ENCODE assay signal across 21 cellular contexts in the genomic region with DNA sequence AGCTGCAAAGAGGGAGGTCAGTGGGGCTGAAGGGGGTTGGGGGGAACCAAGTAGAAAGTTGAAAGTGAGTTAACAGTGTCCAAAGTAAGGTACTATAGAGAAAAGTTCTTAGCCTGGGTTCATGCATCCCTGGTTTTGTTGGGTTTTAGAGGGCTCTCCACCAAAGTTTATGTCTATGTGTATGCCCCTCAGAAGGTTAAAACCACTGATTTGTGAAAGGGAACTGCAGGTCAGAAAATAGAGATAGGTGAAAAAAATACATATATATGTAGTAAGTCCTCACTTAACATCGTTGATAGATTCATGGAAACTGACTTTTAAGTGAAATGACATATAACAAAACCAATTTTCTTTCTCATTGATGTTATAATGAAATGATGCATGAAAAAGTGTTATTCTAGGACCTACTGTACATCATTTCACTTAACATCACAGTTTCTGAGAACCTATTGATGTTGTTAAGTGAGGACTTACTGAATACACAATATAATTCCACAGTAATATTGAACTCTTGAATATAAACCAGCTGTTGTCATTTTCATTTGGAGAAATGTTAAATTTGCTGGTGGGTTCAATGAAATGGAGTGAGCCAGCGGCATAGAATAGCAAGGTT. TPM values are rescaled to one million over a fixed set of nuclear protein-coding genes. Genes with fewer than 3 reads are reported as not detected.
DNase-seq lines count a peak whose midpoint lies in the region; ATAC-seq, FAIRE-seq and TF ChIP-seq lines count a peak whose summit lies in the region.
"Had no signal": no experiment of that assay in that cellular context is flagged by ENCODE, and none has a peak within 500 bp of the region (broad histone marks: within the 10 kb centered on the region; RNA-seq: fewer than 3 reads in every experiment).

No MANE protein-coding gene starts in this region.

- ATAC-seq in activated CD8-positive, alpha-beta T cell treated with anti-CD3 and anti-CD28 coated beads for 36 hours: no peak
- ATAC-seq in activated CD8-positive, alpha-beta T cell treated with anti-CD3 and anti-CD28 coated beads, Interleukin-2, amount 10 ng/mL, durations not matched to agents 7 days and 5 days: no peak
- ATAC-seq in CD4-positive, CD25-positive, alpha-beta regulatory T cell (ENCODE audit: low read depth in 2 of 2): no peak
- ATAC-seq in HG02763 (IDR thresholded peaks at IDR 0.05; ENCODE audit: unreplicated experiment) (no peak), GM21529 (IDR thresholded peaks at IDR 0.05; ENCODE audit: unreplicated experiment) (no peak)
- ATAC-seq: GM23338 had no signal

- no peak for DNase-seq in activated CD8-positive, alpha-beta T cell treated with anti-CD3 and anti-CD28 coated beads for 36 hours
- DNase-seq in activated CD8-positive, alpha-beta T cell treated with anti-CD3 and anti-CD28 coated beads, Interleukin-2, amount 10 ng/mL, durations not matched to agents 7 days and 5 days: no peak
- DNase-seq in CD4-positive, CD25-positive, alpha-beta regulatory T cell: no peak
- DNase-seq in GM19239 (ENCODE audit: insufficient read length, low spot score): no peak
- DNase-seq in endodermal cell: no peak
- DNase-seq in ecto neural progenitor cell (ENCODE audit: low spot score): no peak
- DNase-seq: 8988T; CD8-positive, alpha-beta memory T cell; COR-L47; DMS 273 treated with DMSO at 0.1 percent for 48 hours; DMS53; DND-41; EL; HCEC 1CT had no signal

- TF ChIP-seq CTCF in activated CD8-positive, alpha-beta T cell treated with anti-CD3 and anti-CD28 coated beads for 36 hours (IDR thresholded peaks at IDR 0.05): no peak
- no peak for TF ChIP-seq CTCF in endodermal cell (conservative IDR thresholded peaks at IDR 0.05)

- 86 to 100% methylated on average over 1 of the region's 2 CpGs for WGBS in endodermal cell (ENCODE audit: insufficient coverage in 1 of 2, insufficient read length in 1 of 2), 2 experiments

- H3K27ac Mint-ChIP-seq in activated CD8-positive, alpha-beta T cell treated with anti-CD3 and anti-CD28 coated beads for 36 hours: peak overlapping the region; percentile 55
- no peak overlapping the region for H3K27ac Mint-ChIP-seq in activated CD8-positive, alpha-beta T cell treated with anti-CD3 and anti-CD28 coated beads, Interleukin-2, amount 10 ng/mL, durations not matched to agents 7 days and 5 days
- H3K27ac Mint-ChIP-seq in CD4-positive, CD25-positive, alpha-beta regulatory T cell: peak overlapping the region; percentile 5 to 89 (median 79)
- H3K27ac Mint-ChIP-seq in endodermal cell: no peak overlapping the region
- H3K27ac Mint-ChIP-seq: GM23338 had no signal

- no peak overlapping the region for H3K4me3 ChIP-seq in CD4-positive, CD25-positive, alpha-beta regulatory T cell (ENCODE audit: low read depth, low read length)
- peak overlapping the region; percentile 5 for H3K4me3 ChIP-seq in endodermal cell (ENCODE audit: low read length)
- H3K4me3 ChIP-seq: BLaER1, GM23338 had no signal

- H3K4me1 Mint-ChIP-seq in activated CD8-positive, alpha-beta T cell treated with anti-CD3 and anti-CD28 coated beads for 36 hours (ENCODE audit: low read depth): peaks cover 32% of the 10 kb centered on the region
- peaks cover 14% of the 10 kb centered on the region for H3K4me1 Mint-ChIP-seq in activated CD8-positive, alpha-beta T cell treated with anti-CD3 and anti-CD28 coated beads, Interleukin-2, amount 10 ng/mL, durations not matched to agents 7 days and 5 days (ENCODE audit: low read depth)
- peaks cover 23 to 51% (median 39%) of the 10 kb centered on the region in 4 donors for H3K4me1 Mint-ChIP-seq in CD4-positive, CD25-positive, alpha-beta regulatory T cell
- peaks cover 2% of the 10 kb centered on the region for H3K4me1 Mint-ChIP-seq in endodermal cell
- H3K4me1 Mint-ChIP-seq: CD14-positive monocyte had no signal

- CTCF ChIA-PET in activated CD8-positive, alpha-beta T cell treated with anti-CD3 and anti-CD28 coated beads for 36 hours (lab: Charles Lee): interaction anchor here (1.5 kb wide), 1 partner anchor 390 kb away, joined by 4 read pairs; no protein-coding TSS in a partner anchor
- CTCF ChIA-PET in activated CD8-positive, alpha-beta T cell treated with anti-CD3 and anti-CD28 coated beads, Interleukin-2, amount 10 ng/mL, durations not matched to agents 7 days and 5 days (lab: Charles Lee): interaction anchor here (1.2 kb wide), 1 partner anchor 12 kb away, joined by 5 read pairs; no protein-coding TSS in a partner anchor

- intact Hi-C loops in activated CD8-positive, alpha-beta T cell treated with anti-CD3 and anti-CD28 coated beads for 36 hours (cut with micrococcal nuclease): no loop called here

- H3K27ac ChIP-seq in CD4-positive, CD25-positive, alpha-beta regulatory T cell (ENCODE audit: insufficient read depth, low read length, poor library complexity, severe bottlenecking): no peak overlapping the region
- H3K27ac ChIP-seq in endodermal cell (ENCODE audit: low read depth, low read length): no peak overlapping the region
- H3K27ac ChIP-seq: BLaER1, HL-60 had no signal

- POLR2A ChIA-PET in activated CD8-positive, alpha-beta T cell treated with anti-CD3 and anti-CD28 coated beads for 36 hours (lab: Charles Lee): interaction anchor here (2.0 kb wide), 1 partner anchor 10 kb away, joined by 6 read pairs; a partner anchor contains a TSS
- POLR2A ChIA-PET in activated CD8-positive, alpha-beta T cell treated with anti-CD3 and anti-CD28 coated beads, Interleukin-2, amount 10 ng/mL, durations not matched to agents 7 days and 5 days (lab: Charles Lee): interaction anchor here (0.9 kb wide), 1 partner anchor 20 kb away, joined by 4 read pairs; no protein-coding TSS in a partner anchor

- peak; percentile 54 for FAIRE-seq in GM19239 (lab: Jason Lieb, UNC)
- FAIRE-seq: H54 had no signal

- H3K9ac ChIP-seq in endodermal cell (ENCODE audit: extremely low read depth, low read length, poor library complexity, severe bottlenecking): no peak overlapping the region
- H3K9ac ChIP-seq: BLaER1 had no signal

- no peak overlapping the region for H3K4me3 Mint-ChIP-seq in activated CD8-positive, alpha-beta T cell treated with anti-CD3 and anti-CD28 coated beads for 36 hours
- no peak overlapping the region for H3K4me3 Mint-ChIP-seq in activated CD8-positive, alpha-beta T cell treated with anti-CD3 and anti-CD28 coated beads, Interleukin-2, amount 10 ng/mL, durations not matched to agents 7 days and 5 days
- H3K4me3 Mint-ChIP-seq in CD4-positive, CD25-positive, alpha-beta regulatory T cell: peak overlapping the region in 3 of 4 donors; percentile 7 to 67 (median 37)
- H3K4me3 Mint-ChIP-seq in endodermal cell: no peak overlapping the region
- H3K4me3 Mint-ChIP-seq: CD14-positive monocyte, GM23338 had no signal

- peaks cover under 1% of the 10 kb centered on the region for H3K36me3 ChIP-seq in CD4-positive, CD25-positive, alpha-beta regulatory T cell (ENCODE audit: control insufficient read depth, insufficient read depth, low read length)
- peaks cover 7% of the 10 kb centered on the region for H3K36me3 ChIP-seq in endodermal cell (ENCODE audit: control insufficient read depth, insufficient read depth, low read length)

- no peaks in the 10 kb centered on the region for H3K27me3 ChIP-seq in CD4-positive, CD25-positive, alpha-beta regulatory T cell (ENCODE audit: control insufficient read depth, insufficient read depth, low read length)
- no peaks in the 10 kb centered on the region for H3K27me3 ChIP-seq in endodermal cell (ENCODE audit: control insufficient read depth, insufficient read depth, low read length, poor library complexity, severe bottlenecking)
- H3K27me3 ChIP-seq: BLaER1 had no signal

- H3K9me3 Mint-ChIP-seq in activated CD8-positive, alpha-beta T cell treated with anti-CD3 and anti-CD28 coated beads for 36 hours: peaks cover 5% of the 10 kb centered on the region
- peaks cover 4% of the 10 kb centered on the region for H3K9me3 Mint-ChIP-seq in activated CD8-positive, alpha-beta T cell treated with anti-CD3 and anti-CD28 coated beads, Interleukin-2, amount 10 ng/mL, durations not matched to agents 7 days and 5 days (ENCODE audit: insufficient read depth)
- H3K9me3 Mint-ChIP-seq in CD4-positive, CD25-positive, alpha-beta regulatory T cell: peaks cover 0 to 5% (median 3%) of the 10 kb centered on the region in 7 donors
- H3K9me3 Mint-ChIP-seq in endodermal cell: peaks cover 8% of the 10 kb centered on the region
- H3K9me3 Mint-ChIP-seq: CD8-positive, alpha-beta memory T cell; GM23338 had no signal

- H3K4me1 ChIP-seq in CD4-positive, CD25-positive, alpha-beta regulatory T cell (ENCODE audit: control insufficient read depth, insufficient read depth, low read length, poor library complexity, severe bottlenecking): peaks cover 22% of the 10 kb centered on the region
- H3K4me1 ChIP-seq in endodermal cell (ENCODE audit: control insufficient read depth, insufficient read depth, low read length): no peaks in the 10 kb centered on the region
- H3K4me1 ChIP-seq: BLaER1 had no signal

- H3K27me3 Mint-ChIP-seq in activated CD8-positive, alpha-beta T cell treated with anti-CD3 and anti-CD28 coated beads for 36 hours: no peaks in the 10 kb centered on the region
- H3K27me3 Mint-ChIP-seq in activated CD8-positive, alpha-beta T cell treated with anti-CD3 and anti-CD28 coated beads, Interleukin-2, amount 10 ng/mL, durations not matched to agents 7 days and 5 days (ENCODE audit: low read depth): no peaks in the 10 kb centered on the region
- H3K27me3 Mint-ChIP-seq in CD4-positive, CD25-positive, alpha-beta regulatory T cell: no peaks in the 10 kb centered on the region
- H3K27me3 Mint-ChIP-seq in endodermal cell (ENCODE audit: insufficient read depth): peaks cover 3% of the 10 kb centered on the region
- H3K27me3 Mint-ChIP-seq: CD8-positive, alpha-beta memory T cell had no signal

- peaks cover 25% of the 10 kb centered on the region for H3K36me3 Mint-ChIP-seq in activated CD8-positive, alpha-beta T cell treated with anti-CD3 and anti-CD28 coated beads for 36 hours (ENCODE audit: low read depth)
- H3K36me3 Mint-ChIP-seq in activated CD8-positive, alpha-beta T cell treated with anti-CD3 and anti-CD28 coated beads, Interleukin-2, amount 10 ng/mL, durations not matched to agents 7 days and 5 days (ENCODE audit: low read depth): peaks cover 15% of the 10 kb centered on the region
- H3K36me3 Mint-ChIP-seq in CD4-positive, CD25-positive, alpha-beta regulatory T cell: peaks cover 16% of the 10 kb centered on the region
- H3K36me3 Mint-ChIP-seq in endodermal cell (ENCODE audit: low read depth): peaks cover 6% of the 10 kb centered on the region

- no peaks in the 10 kb centered on the region for H3K9me3 ChIP-seq in CD4-positive, CD25-positive, alpha-beta regulatory T cell (ENCODE audit: control insufficient read depth in 2 of 2, low read length in 2 of 2)
- peaks cover 20% of the 10 kb centered on the region for H3K9me3 ChIP-seq in endodermal cell (ENCODE audit: control insufficient read depth, low read length)

RNA-seq across cellular contexts. Expression of a gene that starts 9.6 kb away (rescaled TPM):
- total RNA-seq in activated CD8-positive, alpha-beta T cell treated with anti-CD3 and anti-CD28 coated beads for 36 hours: 10 to 100 TPM; 15.2 to 15.8 TPM
- total RNA-seq in activated CD8-positive, alpha-beta T cell treated with anti-CD3 and anti-CD28 coated beads, Interleukin-2, amount 10 ng/mL, durations not matched to agents 7 days and 5 days: 10 to 100 TPM; 20.3 to 20.7 TPM
- 22.4 TPM for total RNA-seq in CD4-positive, CD25-positive, alpha-beta regulatory T cell
- polyA plus RNA-seq in CD4-positive, CD25-positive, alpha-beta regulatory T cell: 1 to 10 TPM; 1.2 to 3.1 (median 2.3) TPM
- total RNA-seq in endodermal cell: 10 to 100 TPM in 1 of 2 donors, 1 to 10 TPM in 1; 7.1 to 11.5 TPM
- 3.2 TPM for polyA plus RNA-seq in endodermal cell (2013, experiment 1 of 2)
- 4.0 TPM for polyA plus RNA-seq in endodermal cell (2013, experiment 2 of 2)

Comparison
In these comparisons a context has a peak if more than half of its experiments do, and no peak if none do; other contexts are left out.
1. H3K27ac Mint-ChIP-seq: peak in activated CD8-positive, alpha-beta T cell treated with anti-CD3 and anti-CD28 coated beads for 36 hours (single experiment) and CD4-positive, CD25-positive, alpha-beta regulatory T cell (3 of 3); none in activated CD8-positive, alpha-beta T cell treated with anti-CD3 and anti-CD28 coated beads, Interleukin-2, amount 10 ng/mL, durations not matched to agents 7 days and 5 days (single experiment) and endodermal cell (single experiment).
2. H3K4me3 Mint-ChIP-seq: peak in CD4-positive, CD25-positive, alpha-beta regulatory T cell (3 of 4); none in activated CD8-positive, alpha-beta T cell treated with anti-CD3 and anti-CD28 coated beads for 36 hours (single experiment), activated CD8-positive, alpha-beta T cell treated with anti-CD3 and anti-CD28 coated beads, Interleukin-2, amount 10 ng/mL, durations not matched to agents 7 days and 5 days (single experiment) and endodermal cell (single experiment).